ENCODE assay signal across 8 cellular contexts in genomic region chr16:29815793-29816693, GRCh38. TPM values are rescaled to one million over a fixed set of nuclear protein-coding genes. Genes with fewer than 3 reads are reported as not detected.
DNase-seq lines count a peak whose midpoint lies in the region; ATAC-seq and TF ChIP-seq lines count a peak whose summit lies in the region.

TSS of gene PAGR1 (plus strand) at chr16:29816152. CDS start at chr16:29816526, 374 bp downstream.

- peaks cover 48% of the 10 kb centered on the region for H3K4me1 Mint-ChIP-seq in activated T-helper 1 cell treated with anti-CD3 and anti-CD28 coated beads, Interleukin-12 subunit alpha, Interleukin-12 subunit beta, Interleukin-2, Interleukin-4 antibody, amounts not matched to agents 30 ng/mL and 10 ng/mL and 1 ng/mL, durations not matched to agents 14 hours and 24 hours and 36 hours (ENCODE audit: low read depth)
- peaks cover 40 to 75% (median 59%) of the 10 kb centered on the region in 7 donors for H3K4me1 Mint-ChIP-seq in naive thymus-derived CD4-positive, alpha-beta T cell

- peak; percentile 50 for ATAC-seq in GM21786 (IDR thresholded peaks at IDR 0.05; ENCODE audit: unreplicated experiment)
- peak; percentile 87 for ATAC-seq in naive thymus-derived CD4-positive, alpha-beta T cell

- H3K9me2 ChIP-seq in DOHH2 (replicated peaks; ENCODE audit: control insufficient read depth, low read length) (no peaks in the 10 kb centered on the region), Karpas-422 (replicated peaks; ENCODE audit: insufficient read depth, low read length) (no peaks in the 10 kb centered on the region)

- TF ChIP-seq CTCF in DOHH2 (IDR thresholded peaks at IDR 0.05; ENCODE audit: low read depth, low read length, poor library complexity, severe bottlenecking), result peak; percentile 86

- no peaks in the 10 kb centered on the region for H3K9me3 ChIP-seq in DOHH2 (ENCODE audit: control insufficient read depth, insufficient read depth, low read length)
- H3K9me3 ChIP-seq in Karpas-422 (ENCODE audit: low read length), result no peaks in the 10 kb centered on the region
- H3K9me3 ChIP-seq in naive thymus-derived CD4-positive, alpha-beta T cell (ENCODE audit: control insufficient read depth in 2 of 3, low read length in 3 of 3), result no peaks in the 10 kb centered on the region

- H3K79me2 ChIP-seq in DOHH2 (ENCODE audit: control insufficient read depth, low read length) (peaks cover 46% of the 10 kb centered on the region), Karpas-422 (ENCODE audit: low read length) (peaks cover 8% of the 10 kb centered on the region)

- peak within 1 kb of the TSS; percentile 93 for H3K4me3 ChIP-seq in DOHH2 (ENCODE audit: low read length)
- H3K4me3 ChIP-seq in Karpas-422 (ENCODE audit: low read length), result peak within 1 kb of the TSS; percentile 83
- peak within 1 kb of the TSS; percentile 99 for H3K4me3 ChIP-seq in naive thymus-derived CD4-positive, alpha-beta T cell (ENCODE audit: low read length)

- H3K36me3 ChIP-seq in DOHH2 (ENCODE audit: control insufficient read depth, low read length), result peaks cover 41% of the 10 kb centered on the region
- peaks cover 9% of the 10 kb centered on the region; the same call in 1 of the 2 replicates for H3K36me3 ChIP-seq in Karpas-422 (ENCODE audit: insufficient read depth, low read length)
- H3K36me3 ChIP-seq in naive thymus-derived CD4-positive, alpha-beta T cell (ENCODE audit: control insufficient read depth in 2 of 3, insufficient read depth in 3 of 3, low read length in 3 of 3), result peaks cover 0 to 19% (median 0%) of the 10 kb centered on the region in 3 experiments

- H3K4me1 ChIP-seq in DOHH2 (ENCODE audit: control insufficient read depth, low read length) (peaks cover 80% of the 10 kb centered on the region), Karpas-422 (ENCODE audit: low read length) (peaks cover 79% of the 10 kb centered on the region)
- peaks cover 29 to 41% of the 10 kb centered on the region in 2 donors for H3K4me1 ChIP-seq in naive thymus-derived CD4-positive, alpha-beta T cell (ENCODE audit: control insufficient read depth in 2 of 2, insufficient read depth in 2 of 2, low read length in 2 of 2)

- peaks cover 15% of the 10 kb centered on the region; the same call in 1 of the 2 replicates for H4K20me1 ChIP-seq in DOHH2 (ENCODE audit: control insufficient read depth, insufficient read depth, low read depth, low read length)
- H4K20me1 ChIP-seq in Karpas-422 (ENCODE audit: insufficient read depth, low read depth, low read length), result peaks cover 11% of the 10 kb centered on the region; the same call in 1 of the 2 replicates

- intact Hi-C loops in activated T-helper 1 cell treated with anti-CD3 and anti-CD28 coated beads, Interleukin-12 subunit alpha, Interleukin-12 subunit beta, Interleukin-2, Interleukin-4 antibody, amounts not matched to agents 30 ng/mL and 10 ng/mL and 1 ng/mL, durations not matched to agents 14 hours and 24 hours and 36 hours (cut with micrococcal nuclease), result loop anchor here (1.0 kb wide), 4 partner anchors 11 to 180 kb away; partner anchors contain the start of genes CDIPT and INO80E
- intact Hi-C loops in naive thymus-derived CD4-positive, alpha-beta T cell (cut with micrococcal nuclease), result loop anchor here (1.0 to 10.0 kb wide), 13 partner anchors 8 to 969 kb away; partner anchors contain the start of genes CDIPT (in 2 of the 2), KIF22 (in 2 of the 2), C16orf92 (in 1 of the 2) and TMEM219 (in 1 of the 2)

- no peaks in the 10 kb centered on the region for H3K9me3 Mint-ChIP-seq in activated T-helper 1 cell treated with anti-CD3 and anti-CD28 coated beads, Interleukin-12 subunit alpha, Interleukin-12 subunit beta, Interleukin-2, Interleukin-4 antibody, amounts not matched to agents 30 ng/mL and 10 ng/mL and 1 ng/mL, durations not matched to agents 14 hours and 24 hours and 36 hours
- peaks cover 0 to 7% (median 0%) of the 10 kb centered on the region in 11 donors for H3K9me3 Mint-ChIP-seq in naive thymus-derived CD4-positive, alpha-beta T cell

- H3K4me2 ChIP-seq in DOHH2 (ENCODE audit: low read length) (peak within 1 kb of the TSS; percentile 98), Karpas-422 (ENCODE audit: low read depth, low read length, poor library complexity, severe bottlenecking) (peak within 1 kb of the TSS; percentile 100)

- H3K27me3 Mint-ChIP-seq in activated T-helper 1 cell treated with anti-CD3 and anti-CD28 coated beads, Interleukin-12 subunit alpha, Interleukin-12 subunit beta, Interleukin-2, Interleukin-4 antibody, amounts not matched to agents 30 ng/mL and 10 ng/mL and 1 ng/mL, durations not matched to agents 14 hours and 24 hours and 36 hours (ENCODE audit: insufficient read depth), result no peaks in the 10 kb centered on the region
- peaks cover 0 to 22% (median 0%) of the 10 kb centered on the region in 5 donors for H3K27me3 Mint-ChIP-seq in naive thymus-derived CD4-positive, alpha-beta T cell

- H3K27ac Mint-ChIP-seq in activated T-helper 1 cell treated with anti-CD3 and anti-CD28 coated beads, Interleukin-12 subunit alpha, Interleukin-12 subunit beta, Interleukin-2, Interleukin-4 antibody, amounts not matched to agents 30 ng/mL and 10 ng/mL and 1 ng/mL, durations not matched to agents 14 hours and 24 hours and 36 hours, result peak within 1 kb of the TSS; percentile 98
- peak within 1 kb of the TSS; percentile 95 to 99 (median 99) for H3K27ac Mint-ChIP-seq in naive thymus-derived CD4-positive, alpha-beta T cell

- H3K27me3 ChIP-seq in DOHH2 (ENCODE audit: control insufficient read depth, low read length) (no peaks in the 10 kb centered on the region), Karpas-422 (ENCODE audit: low read length) (no peaks in the 10 kb centered on the region)
- no peaks in the 10 kb centered on the region for H3K27me3 ChIP-seq in naive thymus-derived CD4-positive, alpha-beta T cell (ENCODE audit: control insufficient read depth in 2 of 2, insufficient read depth in 2 of 2, low read length in 2 of 2)

- POLR2A ChIA-PET in naive thymus-derived CD4-positive, alpha-beta T cell (lab: Charles Lee), result interaction anchor here (0.6 to 6.7 kb wide), 28 partner anchors 9 to 1264 kb away, joined by 3 to 109 read pairs (median 4); partner anchors contain the start of genes C16orf54, KIF22 and MAZ

- peak within 1 kb of the TSS; percentile 88; the same call in 1 of the 2 replicates for H2AFZ ChIP-seq in Karpas-422 (ENCODE audit: low read length)

- peaks cover 24% of the 10 kb centered on the region for H3K36me3 Mint-ChIP-seq in activated T-helper 1 cell treated with anti-CD3 and anti-CD28 coated beads, Interleukin-12 subunit alpha, Interleukin-12 subunit beta, Interleukin-2, Interleukin-4 antibody, amounts not matched to agents 30 ng/mL and 10 ng/mL and 1 ng/mL, durations not matched to agents 14 hours and 24 hours and 36 hours (ENCODE audit: low read depth)
- peaks cover 4 to 34% (median 13%) of the 10 kb centered on the region in 5 donors for H3K36me3 Mint-ChIP-seq in naive thymus-derived CD4-positive, alpha-beta T cell

- H3F3A ChIP-seq in DOHH2 (ENCODE audit: control insufficient read depth, insufficient read depth), result peaks cover 5% of the 10 kb centered on the region

- CTCF ChIA-PET in naive thymus-derived CD4-positive, alpha-beta T cell (lab: Charles Lee), result interaction anchor here (0.6 to 9.4 kb wide), 14 partner anchors 8 to 208 kb away, joined by 3 to 108 read pairs (median 4); partner anchors contain the start of genes C16orf54, MAZ and TMEM219

- DNase-seq in Karpas-422 (peak; percentile 100), RKO (ENCODE audit: low spot score) (peak; percentile 99), fibroblast of gingiva (ENCODE audit: low read depth) (peak; percentile 100)
- peak; percentile 99 for DNase-seq in activated T-helper 1 cell treated with anti-CD3 and anti-CD28 coated beads, Interleukin-12 subunit alpha, Interleukin-12 subunit beta, Interleukin-2, Interleukin-4 antibody, amounts not matched to agents 30 ng/mL and 10 ng/mL and 1 ng/mL, durations not matched to agents 14 hours and 24 hours and 36 hours (ENCODE audit: low spot score)
- DNase-seq in naive thymus-derived CD4-positive, alpha-beta T cell, result peak; percentile 92 to 99 (median 99)
- peak; percentile 98 to 99 (median 99) for DNase-seq in stimulated activated naive CD4-positive, alpha-beta T cell (lab: John Stamatoyannopoulos, UW)

- H3K4me3 Mint-ChIP-seq in activated T-helper 1 cell treated with anti-CD3 and anti-CD28 coated beads, Interleukin-12 subunit alpha, Interleukin-12 subunit beta, Interleukin-2, Interleukin-4 antibody, amounts not matched to agents 30 ng/mL and 10 ng/mL and 1 ng/mL, durations not matched to agents 14 hours and 24 hours and 36 hours, result peak within 1 kb of the TSS; percentile 94
- H3K4me3 Mint-ChIP-seq in naive thymus-derived CD4-positive, alpha-beta T cell, result peak within 1 kb of the TSS; percentile 85 to 100 (median 96)

- H3K27ac ChIP-seq in DOHH2 (ENCODE audit: low read depth, low read length) (peak within 1 kb of the TSS; percentile 89), Karpas-422 (ENCODE audit: low read length) (peak within 1 kb of the TSS; percentile 89)
- peak within 1 kb of the TSS; percentile 92 for H3K27ac ChIP-seq in naive thymus-derived CD4-positive, alpha-beta T cell (ENCODE audit: low read depth, low read length)

- peak within 1 kb of the TSS; percentile 87 for H3K9ac ChIP-seq in Karpas-422 (ENCODE audit: low read length)

RNA-seq across cellular contexts. Expression of gene PAGR1, which starts in this region (rescaled TPM):
- 25.4 and 69.2 TPM in 2 replicates for total RNA-seq in Karpas-422 (2014; rRNA removed; shearing (Covaris generic); ENCODE audit: low replicate concordance)
- 29.2 and 30.8 TPM in 2 replicates for total RNA-seq in activated T-helper 1 cell treated with anti-CD3 and anti-CD28 coated beads, Interleukin-12 subunit alpha, Interleukin-12 subunit beta, Interleukin-2, Interleukin-4 antibody, amounts not matched to agents 30 ng/mL and 10 ng/mL and 1 ng/mL, durations not matched to agents 14 hours and 24 hours and 36 hours
- 10 to 100 TPM; 17.5 to 42.0 (median 25.7) TPM for total RNA-seq in naive thymus-derived CD4-positive, alpha-beta T cell
- polyA plus RNA-seq in naive thymus-derived CD4-positive, alpha-beta T cell, result 10 to 100 TPM; 54.0 to 62.6 TPM

Comparison
In these comparisons a context has a peak if more than half of its experiments do, and no peak if none do; other contexts are left out.
1. Peak in every context shown above with its lines: DNase-seq, ATAC-seq, H3K4me3 ChIP-seq and H3K27ac ChIP-seq.